Comparison of ENCODE assay signal across 1 cellular context in the genomic region with DNA sequence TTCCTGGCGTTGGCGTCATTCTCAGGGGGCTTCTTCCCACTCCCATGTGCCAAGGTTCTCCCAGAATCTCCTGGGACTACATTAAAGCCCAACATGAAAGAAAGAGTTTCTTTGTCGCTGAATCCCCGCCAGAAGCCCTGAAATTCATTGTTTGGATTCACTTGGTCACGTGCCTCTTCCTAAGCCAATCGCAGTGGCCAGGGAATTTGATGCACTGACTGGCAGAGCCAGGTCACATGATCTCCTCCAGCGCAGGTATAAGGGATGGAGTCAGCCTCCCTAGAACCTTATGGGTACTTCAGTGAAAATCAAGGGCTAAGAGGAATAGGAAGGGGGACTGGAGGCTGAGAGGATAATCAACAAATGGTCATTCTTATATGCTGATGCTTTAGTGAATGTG.
TF ChIP-seq lines count a peak whose summit lies in the region.

No MANE protein-coding gene starts in this region.

TF ChIP-seq in A549, 52 proteins besides CTCF, POLR2A, EP300 and RAD21 (continued from another document):
- TF ChIP-seq, protein P1, sequence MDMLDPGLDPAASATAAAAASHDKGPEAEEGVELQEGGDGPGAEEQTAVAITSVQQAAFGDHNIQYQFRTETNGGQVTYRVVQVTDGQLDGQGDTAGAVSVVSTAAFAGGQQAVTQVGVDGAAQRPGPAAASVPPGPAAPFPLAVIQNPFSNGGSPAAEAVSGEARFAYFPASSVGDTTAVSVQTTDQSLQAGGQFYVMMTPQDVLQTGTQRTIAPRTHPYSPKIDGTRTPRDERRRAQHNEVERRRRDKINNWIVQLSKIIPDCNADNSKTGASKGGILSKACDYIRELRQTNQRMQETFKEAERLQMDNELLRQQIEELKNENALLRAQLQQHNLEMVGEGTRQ (IDR thresholded peaks at IDR 0.05) = peak; percentile 95
